8 cellular contexts compared by ENCODE assay signal in genomic region chr20:53917145-53918009, GRCh38.
DNase-seq lines count a peak whose midpoint lies in the region; ATAC-seq and FAIRE-seq lines count a peak whose summit lies in the region.

No MANE protein-coding gene starts in this region.

- WGBS in neuronal stem cell (ENCODE audit: extremely low coverage in 2 of 2, insufficient read length in 2 of 2, insufficient replicate concordance in 1 of 2), 2 donors: no CpG with 5 or more reads among the region's 10 CpGs

- H2BK15ac ChIP-seq in neuronal stem cell (ENCODE audit: low read length): no peak overlapping the region

- H2BK120ac ChIP-seq in neuronal stem cell (ENCODE audit: low read depth, low read length): no peak overlapping the region

- H3K9me3 ChIP-seq in neuronal stem cell (replicated peaks in 1 of 2; ENCODE audit: control insufficient read depth in 2 of 2, insufficient read depth in 1 of 2, low read depth in 1 of 2, low read length in 2 of 2): no peaks in the 10 kb centered on the region

- no peak overlapping the region for H3K9ac ChIP-seq in neuronal stem cell (ENCODE audit: low read depth, low read length, poor library complexity)

- H3K4ac ChIP-seq in neuronal stem cell (ENCODE audit: low read length): no peak overlapping the region

- H3K23ac ChIP-seq in neuronal stem cell (ENCODE audit: low read depth, low read length, poor library complexity): no peak overlapping the region

- H3K36me3 ChIP-seq in neuronal stem cell (replicated peaks in 1 of 2; ENCODE audit: control insufficient read depth in 2 of 2, insufficient read depth in 2 of 2, low read length in 2 of 2): no peaks in the 10 kb centered on the region

- H3K4me2 ChIP-seq in neuronal stem cell (ENCODE audit: insufficient read depth, low read length, poor library complexity, severe bottlenecking): no peak overlapping the region

- no peak overlapping the region for H2BK12ac ChIP-seq in neuronal stem cell (ENCODE audit: low read length)

- H3K79me1 ChIP-seq in neuronal stem cell (ENCODE audit: low read depth, low read length): no peaks in the 10 kb centered on the region

- ATAC-seq in GM18511 (IDR thresholded peaks at IDR 0.05; ENCODE audit: unreplicated experiment) (peak; percentile 75), HG02642 (IDR thresholded peaks at IDR 0.05; ENCODE audit: poor library complexity, unreplicated experiment) (peak; percentile 77), esophagus mucosa (peak; percentile 56)

- no peak overlapping the region for H3K18ac ChIP-seq in neuronal stem cell (ENCODE audit: low read length)

- H3K27ac ChIP-seq in neuronal stem cell (replicated peaks; ENCODE audit: low read length): peak overlapping the region; percentile 21

- H3K14ac ChIP-seq in neuronal stem cell (ENCODE audit: low read length): no peak overlapping the region

- no peak overlapping the region for H2BK5ac ChIP-seq in neuronal stem cell (ENCODE audit: low read length)

- FAIRE-seq in RCC 7860 (lab: Jason Lieb, UNC): no peak

- H2AK5ac ChIP-seq in neuronal stem cell (ENCODE audit: low read depth, low read length): no peak overlapping the region

- H3K4me3 ChIP-seq in neuronal stem cell (ENCODE audit: low read length in 2 of 2): no peak overlapping the region

- DNase-seq in RCC 7860 (ENCODE audit: low spot score): peak; percentile 49
- DNase-seq in neuronal stem cell (ENCODE audit: low spot score): no peak
- DNase-seq in NCI-H69 (lab: John Stamatoyannopoulos, UW): no peak
- no peak for DNase-seq in stimulated activated CD4-positive, alpha-beta T cell treated with anti-CD3 and anti-CD28 coated beads, Interleukin-15, amount 100 ng/mL, for 24 hours
- DNase-seq in NCI-H1436 treated with DMSO at 0.1 percent for 48 hours (lab: John Stamatoyannopoulos, UW): no peak

- no peaks in the 10 kb centered on the region for H3K27me3 ChIP-seq in neuronal stem cell (ENCODE audit: control insufficient read depth in 3 of 3, insufficient read depth in 3 of 3, low read depth in 1 of 3, low read length in 3 of 3)

- peak overlapping the region; percentile 81 for H2AFZ ChIP-seq in neuronal stem cell (ENCODE audit: low read length)

- H3K4me1 ChIP-seq in neuronal stem cell (ENCODE audit: control insufficient read depth in 2 of 2, insufficient read depth in 1 of 2, low read depth in 1 of 2, low read length in 2 of 2): peaks cover 19 to 23% of the 10 kb centered on the region in 2 donors

- H4K91ac ChIP-seq in neuronal stem cell (ENCODE audit: low read depth, low read length, poor library complexity): no peak overlapping the region

- no peak overlapping the region for H4K8ac ChIP-seq in neuronal stem cell (ENCODE audit: low read depth, low read length)
